12 cellular contexts compared by ENCODE assay signal in genomic region chr14:75978249-75978731, GRCh38.
A peak's percentile ranks its signal among the peaks of the same experiment; 100 is the strongest.
DNase-seq lines count a peak whose midpoint lies in the region; ATAC-seq lines count a peak whose summit lies in the region.
"Had no signal": no experiment of that assay in that cellular context is flagged by ENCODE, and none has a peak within 500 bp of the region (broad histone marks: within the 10 kb centered on the region; RNA-seq: fewer than 3 reads in every experiment).

No MANE protein-coding gene starts in this region.

- DNase-seq in activated T-cell treated with anti-CD3 and anti-CD28 coated beads, Interleukin-2, amount 50 U/mL, for 24 hours, result no peak
- no peak for DNase-seq in activated T-cell treated with anti-CD3 and anti-CD28 coated beads for 4 hours
- DNase-seq in NCI-H226, result peak; percentile 14
- DNase-seq in effector memory CD8-positive, alpha-beta T cell, result no peak
- DNase-seq in NOMO-1 treated with DMSO at 0.1 percent for 48 hours (lab: John Stamatoyannopoulos, UW; ENCODE audit: unreplicated experiment), result no peak
- DNase-seq: immature natural killer cell, PC-3 had no signal

- H3K4me1 Mint-ChIP-seq in activated T-cell treated with anti-CD3 and anti-CD28 coated beads, Interleukin-2, amount 50 U/mL, for 24 hours (ENCODE audit: low read depth), result peaks cover 36% of the 10 kb centered on the region
- H3K4me1 Mint-ChIP-seq in stimulated activated memory B cell treated with anti-CD40 and anti-IgM and Interleukin-4, amounts not matched to agents 10 μg/mL and 1 μg/mL and 100 μg/mL, for 72 hours, result peaks cover 53% of the 10 kb centered on the region
- peaks cover 34 to 37% of the 10 kb centered on the region in 2 donors for H3K4me1 Mint-ChIP-seq in effector memory CD8-positive, alpha-beta T cell (ENCODE audit: low read depth in 2 of 2)

- H3K36me3 Mint-ChIP-seq in activated T-cell treated with anti-CD3 and anti-CD28 coated beads, Interleukin-2, amount 50 U/mL, for 24 hours (ENCODE audit: low read depth), result no peaks in the 10 kb centered on the region
- no peaks in the 10 kb centered on the region for H3K36me3 Mint-ChIP-seq in stimulated activated memory B cell treated with anti-CD40 and anti-IgM and Interleukin-4, amounts not matched to agents 10 μg/mL and 1 μg/mL and 100 μg/mL, for 72 hours
- peaks cover 12% of the 10 kb centered on the region for H3K36me3 Mint-ChIP-seq in effector memory CD8-positive, alpha-beta T cell (ENCODE audit: insufficient read depth)
- H3K36me3 Mint-ChIP-seq: immature natural killer cell had no signal

- peak overlapping the region; percentile 50 for H3K27ac Mint-ChIP-seq in activated T-cell treated with anti-CD3 and anti-CD28 coated beads, Interleukin-2, amount 50 U/mL, for 24 hours
- peak overlapping the region; percentile 25 for H3K27ac Mint-ChIP-seq in stimulated activated memory B cell treated with anti-CD40 and anti-IgM and Interleukin-4, amounts not matched to agents 10 μg/mL and 1 μg/mL and 100 μg/mL, for 72 hours
- H3K27ac Mint-ChIP-seq in effector memory CD8-positive, alpha-beta T cell, result no peak overlapping the region

- H3K9me3 Mint-ChIP-seq in activated T-cell treated with anti-CD3 and anti-CD28 coated beads, Interleukin-2, amount 50 U/mL, for 24 hours, result no peaks in the 10 kb centered on the region
- no peaks in the 10 kb centered on the region for H3K9me3 Mint-ChIP-seq in stimulated activated memory B cell treated with anti-CD40 and anti-IgM and Interleukin-4, amounts not matched to agents 10 μg/mL and 1 μg/mL and 100 μg/mL, for 72 hours
- H3K9me3 Mint-ChIP-seq in effector memory CD8-positive, alpha-beta T cell, result no peaks in the 10 kb centered on the region
- H3K9me3 Mint-ChIP-seq: immature natural killer cell had no signal

- no peak for ATAC-seq in stimulated activated memory B cell treated with anti-CD40 and anti-IgM and Interleukin-4, amounts not matched to agents 10 μg/mL and 1 μg/mL and 100 μg/mL, for 72 hours
- ATAC-seq in effector memory CD8-positive, alpha-beta T cell (replicated peaks), result no peak
- ATAC-seq in HG02623 (IDR thresholded peaks at IDR 0.05; ENCODE audit: unreplicated experiment), result no peak
- ATAC-seq: PC-3 had no signal

- no peaks in the 10 kb centered on the region for H3K27me3 Mint-ChIP-seq in activated T-cell treated with anti-CD3 and anti-CD28 coated beads, Interleukin-2, amount 50 U/mL, for 24 hours
- H3K27me3 Mint-ChIP-seq in stimulated activated memory B cell treated with anti-CD40 and anti-IgM and Interleukin-4, amounts not matched to agents 10 μg/mL and 1 μg/mL and 100 μg/mL, for 72 hours, result no peaks in the 10 kb centered on the region
- H3K27me3 Mint-ChIP-seq in effector memory CD8-positive, alpha-beta T cell, result no peaks in the 10 kb centered on the region

- no peak overlapping the region for H3K4me3 Mint-ChIP-seq in activated T-cell treated with anti-CD3 and anti-CD28 coated beads, Interleukin-2, amount 50 U/mL, for 24 hours
- peak overlapping the region; percentile 42 for H3K4me3 Mint-ChIP-seq in stimulated activated memory B cell treated with anti-CD40 and anti-IgM and Interleukin-4, amounts not matched to agents 10 μg/mL and 1 μg/mL and 100 μg/mL, for 72 hours
- no peak overlapping the region for H3K4me3 Mint-ChIP-seq in effector memory CD8-positive, alpha-beta T cell
- H3K4me3 Mint-ChIP-seq: immature natural killer cell had no signal

- peak overlapping the region; percentile 84 for H3K27ac ChIP-seq in cingulate gyrus (ENCODE audit: low read depth, low read length)
- H3K27ac ChIP-seq: epithelial cell of prostate, VCaP had no signal

Comparison
In these comparisons a context has a peak if more than half of its experiments do, and no peak if none do; other contexts are left out.
1. H3K27ac Mint-ChIP-seq: peak in activated T-cell treated with anti-CD3 and anti-CD28 coated beads, Interleukin-2, amount 50 U/mL, for 24 hours (single experiment) and stimulated activated memory B cell treated with anti-CD40 and anti-IgM and Interleukin-4, amounts not matched to agents 10 μg/mL and 1 μg/mL and 100 μg/mL, for 72 hours (single experiment); none in effector memory CD8-positive, alpha-beta T cell (0 of 2).